8 cellular contexts compared by ENCODE assay signal in genomic region chr1:35080171-35080854, GRCh38. TPM values are rescaled to one million over a fixed set of nuclear protein-coding genes. Genes with fewer than 3 reads are reported as not detected.
DNase-seq lines count a peak whose midpoint lies in the region; ATAC-seq, FAIRE-seq and TF ChIP-seq lines count a peak whose summit lies in the region.

No MANE protein-coding gene starts in this region.

- intact Hi-C loops in kidney (cut with DNase I), result no loop called here

- no peak for TF ChIP-seq CTCF in kidney (IDR thresholded peaks at IDR 0.05; ENCODE audit: borderline replicate concordance, extremely low read depth, insufficient read depth)
- no peak for TF ChIP-seq CTCF in thoracic aorta (IDR thresholded peaks at IDR 0.05)

- H3K9me3 ChIP-seq in kidney (ENCODE audit: control insufficient read depth in 1 of 2, low read length in 2 of 2), result no peaks in the 10 kb centered on the region
- H3K9me3 ChIP-seq in thoracic aorta, result no peaks in the 10 kb centered on the region

- H3K4me3 Mint-ChIP-seq in activated CD4-positive, alpha-beta T cell treated with anti-CD3 and anti-CD28 coated beads, Interleukin-2, amount 10 ng/mL, durations not matched to agents 7 days and 5 days, result peak overlapping the region; percentile 96
- H3K4me3 Mint-ChIP-seq in activated naive CD8-positive, alpha-beta T cell treated with anti-CD3 and anti-CD28 coated beads for 36 hours, result peak overlapping the region; percentile 94

- POLR2A ChIA-PET in activated CD4-positive, alpha-beta T cell treated with anti-CD3 and anti-CD28 coated beads, Interleukin-2, amount 10 ng/mL, durations not matched to agents 7 days and 5 days (lab: Charles Lee), result no interaction called here

- peak overlapping the region; percentile 33 to 79 for H3K9ac ChIP-seq in kidney (ENCODE audit: low read length in 2 of 2)

- H3K27ac ChIP-seq in kidney (ENCODE audit: low read depth in 2 of 2, low read length in 2 of 2) (no peak overlapping the region), thoracic aorta (peak overlapping the region in 1 of 2 donors; percentile 90)

- H3K36me3 Mint-ChIP-seq in activated CD4-positive, alpha-beta T cell treated with anti-CD3 and anti-CD28 coated beads, Interleukin-2, amount 10 ng/mL, durations not matched to agents 7 days and 5 days (ENCODE audit: low read depth), result peaks cover 14% of the 10 kb centered on the region
- peaks cover 5% of the 10 kb centered on the region for H3K36me3 Mint-ChIP-seq in activated naive CD8-positive, alpha-beta T cell treated with anti-CD3 and anti-CD28 coated beads for 36 hours

- no peaks in the 10 kb centered on the region for H3K36me3 ChIP-seq in kidney (ENCODE audit: control insufficient read depth in 1 of 2, insufficient read depth in 2 of 2, low read length in 2 of 2)
- H3K36me3 ChIP-seq in thoracic aorta, result no peaks in the 10 kb centered on the region

- H3K4me1 Mint-ChIP-seq in activated CD4-positive, alpha-beta T cell treated with anti-CD3 and anti-CD28 coated beads, Interleukin-2, amount 10 ng/mL, durations not matched to agents 7 days and 5 days, result peaks cover 33% of the 10 kb centered on the region
- peaks cover 17% of the 10 kb centered on the region for H3K4me1 Mint-ChIP-seq in activated naive CD8-positive, alpha-beta T cell treated with anti-CD3 and anti-CD28 coated beads for 36 hours

- peak overlapping the region; percentile 99 for H3K27ac Mint-ChIP-seq in activated CD4-positive, alpha-beta T cell treated with anti-CD3 and anti-CD28 coated beads, Interleukin-2, amount 10 ng/mL, durations not matched to agents 7 days and 5 days
- peak overlapping the region; percentile 99 for H3K27ac Mint-ChIP-seq in activated naive CD8-positive, alpha-beta T cell treated with anti-CD3 and anti-CD28 coated beads for 36 hours

- H3K4me1 ChIP-seq in kidney (ENCODE audit: control insufficient read depth in 1 of 2, insufficient read depth in 1 of 2, low read depth in 1 of 2, low read length in 2 of 2), result peaks cover 4 to 7% of the 10 kb centered on the region in 2 donors
- H3K4me1 ChIP-seq in thoracic aorta (ENCODE audit: control insufficient read depth in 1 of 2, low read depth in 2 of 2), result peaks cover 5 to 14% of the 10 kb centered on the region in 2 donors

- FAIRE-seq in kidney (lab: Jason Lieb, UNC), result no peak

- H3K4me3 ChIP-seq in kidney (ENCODE audit: low read length in 2 of 2) (peak overlapping the region; percentile 79 to 94), thoracic aorta (peak overlapping the region; percentile 95)

- ATAC-seq in thoracic aorta (ENCODE audit: insufficient number of reproducible peaks, low FRiP score, low read depth) (no peak), HG03354 (IDR thresholded peaks at IDR 0.05; ENCODE audit: poor library complexity, severe bottlenecking, unreplicated experiment) (no peak)

- CTCF ChIA-PET in activated CD4-positive, alpha-beta T cell treated with anti-CD3 and anti-CD28 coated beads, Interleukin-2, amount 10 ng/mL, durations not matched to agents 7 days and 5 days (lab: Charles Lee), result no interaction called here

- DNase-seq in activated CD4-positive, alpha-beta T cell treated with anti-CD3 and anti-CD28 coated beads, Interleukin-2, amount 10 ng/mL, durations not matched to agents 7 days and 5 days, result no peak
- DNase-seq in activated CD4-positive, alpha-beta T cell treated with anti-CD3 and anti-CD28 coated beads, Interleukin-2, amount 50 U/mL, for 4 hours, result no peak
- no peak for DNase-seq in activated naive CD8-positive, alpha-beta T cell treated with anti-CD3 and anti-CD28 coated beads for 36 hours
- DNase-seq in kidney (no peak), thoracic aorta (ENCODE audit: low spot score) (no peak), islet precursor cell (no peak), GDM1 (lab: John Stamatoyannopoulos, UW) (no peak)

- H3K27me3 ChIP-seq in thoracic aorta (replicated peaks; ENCODE audit: insufficient read depth), result no peaks in the 10 kb centered on the region

- peaks cover 13% of the 10 kb centered on the region for H3K9me3 Mint-ChIP-seq in activated CD4-positive, alpha-beta T cell treated with anti-CD3 and anti-CD28 coated beads, Interleukin-2, amount 10 ng/mL, durations not matched to agents 7 days and 5 days
- H3K9me3 Mint-ChIP-seq in activated naive CD8-positive, alpha-beta T cell treated with anti-CD3 and anti-CD28 coated beads for 36 hours, result no peaks in the 10 kb centered on the region

- peaks cover 3% of the 10 kb centered on the region for H3K27me3 Mint-ChIP-seq in activated CD4-positive, alpha-beta T cell treated with anti-CD3 and anti-CD28 coated beads, Interleukin-2, amount 10 ng/mL, durations not matched to agents 7 days and 5 days
- no peaks in the 10 kb centered on the region for H3K27me3 Mint-ChIP-seq in activated naive CD8-positive, alpha-beta T cell treated with anti-CD3 and anti-CD28 coated beads for 36 hours

RNA-seq across cellular contexts. Expression of gene ZMYM1, which starts 1.1 kb away (rescaled TPM):
- 10 to 100 TPM; 16.8 to 17.1 TPM for total RNA-seq in activated CD4-positive, alpha-beta T cell treated with anti-CD3 and anti-CD28 coated beads, Interleukin-2, amount 10 ng/mL, durations not matched to agents 7 days and 5 days
- total RNA-seq in activated naive CD8-positive, alpha-beta T cell treated with anti-CD3 and anti-CD28 coated beads for 36 hours, result 1 to 10 TPM; 3.9 to 6.1 TPM
- 18.9 TPM for total RNA-seq in kidney
- polyA plus RNA-seq in kidney (ENCODE audit: insufficient read depth, low read depth, low replicate concordance), result 2.9 TPM
- total RNA-seq in thoracic aorta, result 10 to 100 TPM; 11.2 to 12.8 TPM

RNA-seq across cellular contexts. Expression of gene ZMYM6, which starts 48.6 kb away (rescaled TPM):
- total RNA-seq in activated CD4-positive, alpha-beta T cell treated with anti-CD3 and anti-CD28 coated beads, Interleukin-2, amount 10 ng/mL, durations not matched to agents 7 days and 5 days, result 10 to 100 TPM; 21.2 to 24.3 TPM
- total RNA-seq in activated naive CD8-positive, alpha-beta T cell treated with anti-CD3 and anti-CD28 coated beads for 36 hours, result 10 to 100 TPM; 12.3 to 17.2 TPM
- total RNA-seq in kidney, result 23.8 TPM
- polyA plus RNA-seq in kidney (ENCODE audit: insufficient read depth, low read depth, low replicate concordance), result 8.8 TPM
- 10 to 100 TPM in 1 of 2 donors, 1 to 10 TPM in 1; 8.3 to 31.7 TPM for total RNA-seq in thoracic aorta
